Comparison of ENCODE assay signal across 20 cellular contexts in genomic region chr18:57957210-57957609, GRCh38.
"Had no signal": no experiment of that assay in that cellular context is flagged by ENCODE, and none has a peak within 500 bp of the region (broad histone marks: within the 10 kb centered on the region; RNA-seq: fewer than 3 reads in every experiment).

No MANE protein-coding gene starts in this region.

- H3K9me3 ChIP-seq: SJSA1 had no signal

- ATAC-seq: HepG2 had no signal

- H3K36me3 ChIP-seq: SJSA1 had no signal

- H3K4me3 ChIP-seq: SJSA1, SK-N-MC had no signal

- H3K27ac ChIP-seq: KMS-11, RWPE1, SJSA1, SK-N-MC had no signal

- DNase-seq: IMR-90, NCI-H1048, NCI-H1105, NCI-H1417, NCI-H1436 treated with DMSO at 0.1 percent for 48 hours, NCI-H1694, NCI-H187 treated with DMSO at 0.1 percent for 48 hours, NCI-H2029 treated with DMSO at 0.1 percent for 48 hours, NCI-H2107, NCI-H2227 treated with DMSO at 0.1 percent for 48 hours, NCI-H524, NCI-H69, NCI-H774, SIG-M5 had no signal

- FAIRE-seq: HepG2, RCC 7860 had no signal

- H3K9ac ChIP-seq: KMS-11 had no signal

- H3K4me1 ChIP-seq: SJSA1 had no signal

- H3K27me3 ChIP-seq: SJSA1 had no signal

- H3K4me2 ChIP-seq: KMS-11 had no signal
